In genomic region chr20:24731312-24731711, GRCh38 we compare ENCODE assay signal across 30 cellular contexts.
"Had no signal": no experiment of that assay in that cellular context is flagged by ENCODE, and none has a peak within 500 bp of the region (broad histone marks: within the 10 kb centered on the region; RNA-seq: fewer than 3 reads in every experiment).

No MANE protein-coding gene starts in this region.

- H3K9me3 Mint-ChIP-seq: activated B cell treated with CpG ODN at 0.5 μM for 24 hours; activated CD4-positive, alpha-beta memory T cell treated with anti-CD3 and anti-CD28 coated beads, Interleukin-2, amount 10 ng/mL, durations not matched to agents 7 days and 5 days; activated naive CD4-positive, alpha-beta T cell treated with anti-CD3 and anti-CD28 coated beads, Interleukin-2, amount 50 U/mL, for 24 hours; activated naive CD8-positive, alpha-beta T cell treated with anti-CD3 and anti-CD28 coated beads for 36 hours; activated naive CD8-positive, alpha-beta T cell treated with anti-CD3 and anti-CD28 coated beads, Interleukin-2, amount 50 U/mL, for 24 hours; activated T-cell treated with anti-CD3 and anti-CD28 coated beads, Interleukin-2, amount 50 U/mL, for 4 hours; activated T-helper 17 cell treated with anti-CD3 and anti-CD28 coated beads, Interleukin-2, amount 50 U/mL, for 72 hours; T-helper 2 cell treated with Interferon-gamma antibody and Interleukin-4, amounts not matched to agents 5 μg/mL and 100 μg/mL, for 36 hours had no signal

- H3K9me3 ChIP-seq: adrenal gland, body of pancreas, gastrocnemius medialis, heart right ventricle had no signal

- H3K4me3 ChIP-seq: adrenal gland, body of pancreas, gastrocnemius medialis, heart right ventricle had no signal

- H3K27me3 ChIP-seq: adrenal gland, body of pancreas, foreskin keratinocyte, gastrocnemius medialis had no signal

- H3K27me3 Mint-ChIP-seq: activated B cell treated with CpG ODN at 0.5 μM for 24 hours; activated CD4-positive, alpha-beta memory T cell treated with anti-CD3 and anti-CD28 coated beads, Interleukin-2, amount 10 ng/mL, durations not matched to agents 7 days and 5 days; activated naive CD4-positive, alpha-beta T cell treated with anti-CD3 and anti-CD28 coated beads, Interleukin-2, amount 50 U/mL, for 24 hours; activated naive CD8-positive, alpha-beta T cell treated with anti-CD3 and anti-CD28 coated beads for 36 hours; activated naive CD8-positive, alpha-beta T cell treated with anti-CD3 and anti-CD28 coated beads, Interleukin-2, amount 50 U/mL, for 24 hours; activated T-helper 17 cell treated with anti-CD3 and anti-CD28 coated beads, Interleukin-2, amount 50 U/mL, for 72 hours; T-helper 17 cell had no signal

- H3K4me3 Mint-ChIP-seq: activated B cell treated with CpG ODN at 0.5 μM for 24 hours; activated CD4-positive, alpha-beta memory T cell treated with anti-CD3 and anti-CD28 coated beads, Interleukin-2, amount 10 ng/mL, durations not matched to agents 7 days and 5 days; activated naive CD4-positive, alpha-beta T cell treated with anti-CD3 and anti-CD28 coated beads, Interleukin-2, amount 50 U/mL, for 24 hours; activated naive CD8-positive, alpha-beta T cell treated with anti-CD3 and anti-CD28 coated beads for 36 hours; activated naive CD8-positive, alpha-beta T cell treated with anti-CD3 and anti-CD28 coated beads, Interleukin-2, amount 50 U/mL, for 24 hours; activated T-cell treated with anti-CD3 and anti-CD28 coated beads, Interleukin-2, amount 50 U/mL, for 4 hours; activated T-helper 17 cell treated with anti-CD3 and anti-CD28 coated beads, Interleukin-2, amount 50 U/mL, for 72 hours; T-helper 17 cell; T-helper 2 cell treated with Interferon-gamma antibody and Interleukin-4, amounts not matched to agents 5 μg/mL and 100 μg/mL, for 36 hours had no signal

- H3K4me1 Mint-ChIP-seq: activated B cell treated with CpG ODN at 0.5 μM for 24 hours; activated CD4-positive, alpha-beta memory T cell treated with anti-CD3 and anti-CD28 coated beads, Interleukin-2, amount 10 ng/mL, durations not matched to agents 7 days and 5 days; activated naive CD4-positive, alpha-beta T cell treated with anti-CD3 and anti-CD28 coated beads, Interleukin-2, amount 50 U/mL, for 24 hours; activated naive CD8-positive, alpha-beta T cell treated with anti-CD3 and anti-CD28 coated beads for 36 hours; activated naive CD8-positive, alpha-beta T cell treated with anti-CD3 and anti-CD28 coated beads, Interleukin-2, amount 50 U/mL, for 24 hours; activated T-helper 17 cell treated with anti-CD3 and anti-CD28 coated beads, Interleukin-2, amount 50 U/mL, for 72 hours; T-helper 17 cell had no signal

- ATAC-seq: activated CD4-positive, CD25-positive, alpha-beta regulatory T cell treated with anti-CD3 and anti-CD28 coated beads, Interleukin-2, amount 50 U/mL, for 24 hours; activated naive CD8-positive, alpha-beta T cell treated with anti-CD3 and anti-CD28 coated beads, Interleukin-2, amount 50 U/mL, for 24 hours; activated T-helper 17 cell treated with anti-CD3 and anti-CD28 coated beads, Interleukin-2, amount 50 U/mL, for 72 hours; body of pancreas; esophagus mucosa; foreskin keratinocyte; gastrocnemius medialis; heart right ventricle; T-helper 17 cell had no signal

- H3K27ac Mint-ChIP-seq: activated B cell treated with CpG ODN at 0.5 μM for 24 hours; activated CD4-positive, alpha-beta memory T cell treated with anti-CD3 and anti-CD28 coated beads, Interleukin-2, amount 10 ng/mL, durations not matched to agents 7 days and 5 days; activated naive CD4-positive, alpha-beta T cell treated with anti-CD3 and anti-CD28 coated beads, Interleukin-2, amount 50 U/mL, for 24 hours; activated naive CD8-positive, alpha-beta T cell treated with anti-CD3 and anti-CD28 coated beads for 36 hours; activated naive CD8-positive, alpha-beta T cell treated with anti-CD3 and anti-CD28 coated beads, Interleukin-2, amount 50 U/mL, for 24 hours; activated T-helper 17 cell treated with anti-CD3 and anti-CD28 coated beads, Interleukin-2, amount 50 U/mL, for 72 hours; T-helper 17 cell; T-helper 2 cell treated with Interferon-gamma antibody and Interleukin-4, amounts not matched to agents 5 μg/mL and 100 μg/mL, for 36 hours had no signal

- H3K4me1 ChIP-seq: adrenal gland, body of pancreas, foreskin keratinocyte, gastrocnemius medialis, heart right ventricle had no signal

- H3K36me3 ChIP-seq: adrenal gland, gastrocnemius medialis, heart right ventricle, WERI-Rb-1 had no signal

- H3K27ac ChIP-seq: adrenal gland, body of pancreas, foreskin keratinocyte, gastrocnemius medialis, heart right ventricle, WERI-Rb-1 had no signal

- H3K36me3 Mint-ChIP-seq: activated naive CD4-positive, alpha-beta T cell treated with anti-CD3 and anti-CD28 coated beads, Interleukin-2, amount 50 U/mL, for 24 hours; activated naive CD8-positive, alpha-beta T cell treated with anti-CD3 and anti-CD28 coated beads for 36 hours had no signal

- DNase-seq: activated B cell treated with CpG ODN at 0.5 μM for 24 hours; activated CD4-positive, alpha-beta memory T cell treated with anti-CD3 and anti-CD28 coated beads, Interleukin-2, amount 10 ng/mL, durations not matched to agents 7 days and 5 days; activated CD4-positive, alpha-beta T cell treated with anti-CD3 and anti-CD28 coated beads for 48 hours; activated CD4-positive, alpha-beta T cell treated with anti-CD3 and anti-CD28 coated beads, Interleukin-2, amount 50 U/mL, for 4 hours; activated effector memory CD4-positive, alpha-beta T cell treated with Interleukin-2 at 50 U/mL for 16 hours; activated gamma-delta T cell treated with Interleukin-2 at 50 U/mL for 16 hours; activated naive CD4-positive, alpha-beta T cell treated with Interleukin-2 at 50 U/mL for 16 hours; activated naive CD8-positive, alpha-beta T cell treated with anti-CD3 and anti-CD28 coated beads for 36 hours; activated naive CD8-positive, alpha-beta T cell treated with anti-CD3 and anti-CD28 coated beads, Interleukin-2, amount 50 U/mL, for 24 hours; activated T-cell treated with anti-CD3 and anti-CD28 coated beads, Interleukin-2, amount 50 U/mL, for 4 hours; adrenal gland; amygdala; aorta; body of pancreas; caudate nucleus; cortex of kidney; dermis blood vessel endothelial cell; effector CD8-positive, alpha-beta T cell; foreskin keratinocyte; gastrocnemius medialis; heart right ventricle; T-helper 1 cell; T-helper 17 cell; T1000; WERI-Rb-1 had no signal
